In genomic region chr1:248822148-248823032, GRCh38 we compare ENCODE assay signal across 11 cellular contexts. TPM values are rescaled to one million over a fixed set of nuclear protein-coding genes. Genes with fewer than 3 reads are reported as not detected.
DNase-seq lines count a peak whose midpoint lies in the region; ATAC-seq and TF ChIP-seq lines count a peak whose summit lies in the region.
"Had no signal": no experiment of that assay in that cellular context is flagged by ENCODE, and none has a peak within 500 bp of the region (broad histone marks: within the 10 kb centered on the region; RNA-seq: fewer than 3 reads in every experiment).

No MANE protein-coding gene starts in this region.

- H3K4me3 ChIP-seq in AG10803 (ENCODE audit: low read length) (peak overlapping the region; percentile 43), PC-3 (ENCODE audit: low read length) (peak overlapping the region; percentile 73), right cardiac atrium (ENCODE audit: low read length) (no peak overlapping the region)

- intact Hi-C loops in PC-3 (cut with micrococcal nuclease), result loop anchor here (1.0 to 5.0 kb wide), 2 partner anchors 11 to 120 kb away; partner anchors contain the start of gene OR14I1
- intact Hi-C loops in right cardiac atrium (cut with DNase I), result no loop called here

- no peaks in the 10 kb centered on the region for H3K27me3 Mint-ChIP-seq in activated CD8-positive, alpha-beta T cell treated with anti-CD3 and anti-CD28 coated beads, Interleukin-2, amount 10 ng/mL, durations not matched to agents 7 days and 5 days (ENCODE audit: low read depth)

- H3K36me3 ChIP-seq in PC-3 (ENCODE audit: low read depth, low read length), result peaks cover 33% of the 10 kb centered on the region

- H3K9me2 ChIP-seq in PC-3 (replicated peaks; ENCODE audit: low read length), result no peaks in the 10 kb centered on the region

- H3K4me1 Mint-ChIP-seq in activated CD8-positive, alpha-beta T cell treated with anti-CD3 and anti-CD28 coated beads, Interleukin-2, amount 10 ng/mL, durations not matched to agents 7 days and 5 days (ENCODE audit: low read depth), result peaks cover 60% of the 10 kb centered on the region

- H3K9me3 ChIP-seq in PC-3 (ENCODE audit: low read length) (no peaks in the 10 kb centered on the region), right cardiac atrium (ENCODE audit: control insufficient read depth, low read length) (no peaks in the 10 kb centered on the region)

- POLR2A ChIA-PET in PC-3 (lab: Charles Lee; ENCODE audit: unreplicated experiment), result no interaction called here
- POLR2A ChIA-PET in activated CD8-positive, alpha-beta T cell treated with anti-CD3 and anti-CD28 coated beads, Interleukin-2, amount 10 ng/mL, durations not matched to agents 7 days and 5 days (lab: Charles Lee), result interaction anchor here (1.2 kb wide), 1 partner anchor 18 kb away, joined by 3 read pairs; no protein-coding TSS in a partner anchor

- no peak overlapping the region for H3K4me3 Mint-ChIP-seq in activated CD8-positive, alpha-beta T cell treated with anti-CD3 and anti-CD28 coated beads, Interleukin-2, amount 10 ng/mL, durations not matched to agents 7 days and 5 days

- peak overlapping the region; percentile 62 for H3K9ac ChIP-seq in PC-3 (ENCODE audit: low read length)

- H3K9me3 Mint-ChIP-seq in activated CD8-positive, alpha-beta T cell treated with anti-CD3 and anti-CD28 coated beads, Interleukin-2, amount 10 ng/mL, durations not matched to agents 7 days and 5 days (ENCODE audit: insufficient read depth), result no peaks in the 10 kb centered on the region

- peak overlapping the region; percentile 85 for H3K27ac ChIP-seq in PC-3 (ENCODE audit: low read length)
- H3K27ac ChIP-seq in right cardiac atrium (ENCODE audit: low read length), result peak overlapping the region; percentile 69

- ATAC-seq in GM21390 (IDR thresholded peaks at IDR 0.05; ENCODE audit: unreplicated experiment) (peak; percentile 15), PC-3 (no peak), right cardiac atrium (no peak)
- ATAC-seq in activated CD8-positive, alpha-beta T cell treated with anti-CD3 and anti-CD28 coated beads, Interleukin-2, amount 10 ng/mL, durations not matched to agents 7 days and 5 days, result no peak

- no peaks in the 10 kb centered on the region for H4K20me1 ChIP-seq in PC-3 (ENCODE audit: low read length)

- BruUV-seq in PC-3 (replicated peaks; lab: Mats Ljungman, UMichigan), result no TSS peak

- no peak overlapping the region for H3K27ac Mint-ChIP-seq in activated CD8-positive, alpha-beta T cell treated with anti-CD3 and anti-CD28 coated beads, Interleukin-2, amount 10 ng/mL, durations not matched to agents 7 days and 5 days

- peaks cover 79% of the 10 kb centered on the region for H3K79me2 ChIP-seq in PC-3 (ENCODE audit: low read length)

- H3K27me3 ChIP-seq in PC-3 (ENCODE audit: low read length) (no peaks in the 10 kb centered on the region), right cardiac atrium (ENCODE audit: control insufficient read depth, insufficient read depth) (no peaks in the 10 kb centered on the region)

- peak overlapping the region; percentile 88 for H3K4me2 ChIP-seq in PC-3 (ENCODE audit: low read length)

- peaks cover 45% of the 10 kb centered on the region for H3K36me3 Mint-ChIP-seq in activated CD8-positive, alpha-beta T cell treated with anti-CD3 and anti-CD28 coated beads, Interleukin-2, amount 10 ng/mL, durations not matched to agents 7 days and 5 days (ENCODE audit: low read depth)

- no peak overlapping the region for H2AFZ ChIP-seq in PC-3 (ENCODE audit: low read length)

- TF ChIP-seq CTCF in AG10803 (conservative IDR thresholded peaks at IDR 0.05; ENCODE audit: low read length), result no peak
- no peak for TF ChIP-seq CTCF in PC-3 (conservative IDR thresholded peaks at IDR 0.05; ENCODE audit: low read depth, low read length)

- CTCF ChIA-PET in PC-3 (lab: Charles Lee), result no interaction called here
- CTCF ChIA-PET in activated CD8-positive, alpha-beta T cell treated with anti-CD3 and anti-CD28 coated beads, Interleukin-2, amount 10 ng/mL, durations not matched to agents 7 days and 5 days (lab: Charles Lee), result interaction anchor here (1.2 to 1.6 kb wide), 2 partner anchors 16 to 36 kb away, joined by 3 to 5 read pairs; partner anchors contain the start of gene ZNF692

- 75% methylated on average over 15 of the region's 15 CpGs for WGBS in right cardiac atrium

- DNase-seq in AG10803 (ENCODE audit: low read depth), result no peak
- peak; percentile 35 for DNase-seq in PC-3
- DNase-seq in right cardiac atrium, result peak in 1 of 3 donors; percentile 49
- no peak for DNase-seq in hippocampal formation (lab: John Stamatoyannopoulos, UW)
- no peak for DNase-seq in NCI-H446 (lab: John Stamatoyannopoulos, UW)
- DNase-seq in KBM-7, result no peak
- DNase-seq in activated CD8-positive, alpha-beta T cell treated with anti-CD3 and anti-CD28 coated beads, Interleukin-2, amount 10 ng/mL, durations not matched to agents 7 days and 5 days, result no peak
- DNase-seq: DMS79 treated with DMSO at 0.1 percent for 48 hours; NCI-H2029 treated with DMSO at 0.1 percent for 48 hours; stimulated activated naive CD4-positive, alpha-beta T cell had no signal

- in situ Hi-C loops in KBM-7 (cut with MboI; ENCODE audit: low pct_unique_long_range_greater_than_20kb, low sequenced_read_pairs), result no loop called here

- peaks cover 61% of the 10 kb centered on the region for H3K4me1 ChIP-seq in PC-3 (ENCODE audit: insufficient read depth, low read length)
- peaks cover 39% of the 10 kb centered on the region for H3K4me1 ChIP-seq in right cardiac atrium (ENCODE audit: control insufficient read depth, insufficient read depth, low read length)

- H3F3A ChIP-seq in PC-3 (ENCODE audit: low read length, unreplicated experiment), result peaks cover 5% of the 10 kb centered on the region

RNA-seq across cellular contexts. Expression of gene SH3BP5L, which starts 3.3 kb away (rescaled TPM):
- 63.5 and 70.6 TPM in 2 replicates for total RNA-seq in PC-3 (2014; rRNA removed)
- 10 to 100 TPM; 15.3 to 20.8 (median 18.0) TPM for total RNA-seq in right cardiac atrium
- 18.0 TPM for polyA plus RNA-seq in right cardiac atrium
- total RNA-seq in activated CD8-positive, alpha-beta T cell treated with anti-CD3 and anti-CD28 coated beads, Interleukin-2, amount 10 ng/mL, durations not matched to agents 7 days and 5 days, result 10 to 100 TPM; 28.9 to 31.4 TPM

RNA-seq across cellular contexts. Expression of gene ZNF672, which starts 15.6 kb away (rescaled TPM):
- 83.9 and 89.4 TPM in 2 replicates for total RNA-seq in PC-3 (2014; rRNA removed)
- 10 to 100 TPM; 34.6 to 52.7 (median 40.5) TPM for total RNA-seq in right cardiac atrium
- polyA plus RNA-seq in right cardiac atrium, result 29.3 TPM
- total RNA-seq in activated CD8-positive, alpha-beta T cell treated with anti-CD3 and anti-CD28 coated beads, Interleukin-2, amount 10 ng/mL, durations not matched to agents 7 days and 5 days, result 10 to 100 TPM; 48.4 to 54.5 TPM

RNA-seq across cellular contexts. Expression of gene ZNF692, which starts 36.5 kb away (rescaled TPM):
- total RNA-seq in PC-3 (2014; rRNA removed), result 71.9 and 85.4 TPM in 2 replicates
- 10 to 100 TPM; 12.8 to 27.2 (median 19.6) TPM for total RNA-seq in right cardiac atrium
- polyA plus RNA-seq in right cardiac atrium, result 24.4 TPM
- 10 to 100 TPM; 52.7 to 66.8 TPM for total RNA-seq in activated CD8-positive, alpha-beta T cell treated with anti-CD3 and anti-CD28 coated beads, Interleukin-2, amount 10 ng/mL, durations not matched to agents 7 days and 5 days
